ENCODE assay signal across 21 cellular contexts in genomic region chr9:77418226-77418625, GRCh38.
"Had no signal": no experiment of that assay in that cellular context is flagged by ENCODE, and none has a peak within 500 bp of the region (broad histone marks: within the 10 kb centered on the region; RNA-seq: fewer than 3 reads in every experiment).

No MANE protein-coding gene starts in this region.

- H3K27ac ChIP-seq: colonic mucosa, heart left ventricle, parathyroid adenoma, right lobe of liver, tibial nerve had no signal

- H3K36me3 ChIP-seq: colonic mucosa, tibial nerve had no signal

- H3K9me3 ChIP-seq: colonic mucosa, gastroesophageal sphincter, right lobe of liver, tibial nerve had no signal

- H3K27me3 Mint-ChIP-seq: activated B cell treated with CpG ODN at 0.5 μM for 24 hours; activated CD4-positive, alpha-beta memory T cell treated with anti-CD3 and anti-CD28 coated beads, Interleukin-2, amount 10 ng/mL, durations not matched to agents 7 days and 5 days; activated CD8-positive, alpha-beta memory T cell treated with anti-CD3 and anti-CD28 coated beads, Interleukin-2, amount 10 ng/mL, durations not matched to agents 7 days and 5 days; activated naive CD8-positive, alpha-beta T cell treated with anti-CD3 and anti-CD28 coated beads for 36 hours; brain; naive thymus-derived CD4-positive, alpha-beta T cell had no signal

- H3K27ac Mint-ChIP-seq: activated B cell treated with CpG ODN at 0.5 μM for 24 hours; activated CD4-positive, alpha-beta memory T cell treated with anti-CD3 and anti-CD28 coated beads, Interleukin-2, amount 10 ng/mL, durations not matched to agents 7 days and 5 days; activated CD8-positive, alpha-beta memory T cell treated with anti-CD3 and anti-CD28 coated beads, Interleukin-2, amount 10 ng/mL, durations not matched to agents 7 days and 5 days; activated naive CD8-positive, alpha-beta T cell treated with anti-CD3 and anti-CD28 coated beads for 36 hours; brain had no signal

- ATAC-seq: activated CD8-positive, alpha-beta memory T cell treated with anti-CD3 and anti-CD28 coated beads, Interleukin-2, amount 10 ng/mL, durations not matched to agents 7 days and 5 days; heart left ventricle; left ventricle myocardium superior; naive thymus-derived CD4-positive, alpha-beta T cell had no signal

- H3K27me3 ChIP-seq: colonic mucosa, gastroesophageal sphincter, heart left ventricle, right lobe of liver, tibial nerve had no signal

- DNase-seq: activated B cell treated with CpG ODN at 0.5 μM for 24 hours; activated CD4-positive, alpha-beta memory T cell treated with anti-CD3 and anti-CD28 coated beads, Interleukin-2, amount 10 ng/mL, durations not matched to agents 7 days and 5 days; activated CD4-positive, alpha-beta T cell treated with anti-CD3 and anti-CD28 coated beads for 4 hours; activated CD8-positive, alpha-beta memory T cell treated with anti-CD3 and anti-CD28 coated beads, Interleukin-2, amount 10 ng/mL, durations not matched to agents 7 days and 5 days; activated naive CD4-positive, alpha-beta T cell; activated naive CD8-positive, alpha-beta T cell treated with anti-CD3 and anti-CD28 coated beads for 36 hours; caudate nucleus; colonic mucosa; erythroblast; heart left ventricle; left ventricle myocardium superior; naive thymus-derived CD4-positive, alpha-beta T cell; right lobe of liver; stimulated activated CD8-positive, alpha-beta memory T cell treated with anti-CD3 and anti-CD28 coated beads, Interleukin-4, amount 100 ng/mL, for 48 hours; stimulated activated naive CD4-positive, alpha-beta T cell; T-helper 1 cell; T-helper 9 cell had no signal

- H3K9me3 Mint-ChIP-seq: activated B cell treated with CpG ODN at 0.5 μM for 24 hours; activated CD4-positive, alpha-beta memory T cell treated with anti-CD3 and anti-CD28 coated beads, Interleukin-2, amount 10 ng/mL, durations not matched to agents 7 days and 5 days; activated naive CD8-positive, alpha-beta T cell treated with anti-CD3 and anti-CD28 coated beads for 36 hours had no signal

- H3K4me3 ChIP-seq: colonic mucosa, gastroesophageal sphincter, heart left ventricle, right lobe of liver, tibial nerve had no signal

- H3K4me1 ChIP-seq: colonic mucosa, gastroesophageal sphincter, parathyroid adenoma, right lobe of liver, tibial nerve had no signal

- H3K4me1 Mint-ChIP-seq: activated B cell treated with CpG ODN at 0.5 μM for 24 hours; activated CD4-positive, alpha-beta memory T cell treated with anti-CD3 and anti-CD28 coated beads, Interleukin-2, amount 10 ng/mL, durations not matched to agents 7 days and 5 days; activated CD8-positive, alpha-beta memory T cell treated with anti-CD3 and anti-CD28 coated beads, Interleukin-2, amount 10 ng/mL, durations not matched to agents 7 days and 5 days; activated naive CD8-positive, alpha-beta T cell treated with anti-CD3 and anti-CD28 coated beads for 36 hours had no signal

- H3K4me3 Mint-ChIP-seq: activated B cell treated with CpG ODN at 0.5 μM for 24 hours; activated CD4-positive, alpha-beta memory T cell treated with anti-CD3 and anti-CD28 coated beads, Interleukin-2, amount 10 ng/mL, durations not matched to agents 7 days and 5 days; activated CD8-positive, alpha-beta memory T cell treated with anti-CD3 and anti-CD28 coated beads, Interleukin-2, amount 10 ng/mL, durations not matched to agents 7 days and 5 days; activated naive CD8-positive, alpha-beta T cell treated with anti-CD3 and anti-CD28 coated beads for 36 hours; brain; naive thymus-derived CD4-positive, alpha-beta T cell had no signal
